ENCODE assay signal across 28 cellular contexts in the genomic region with DNA sequence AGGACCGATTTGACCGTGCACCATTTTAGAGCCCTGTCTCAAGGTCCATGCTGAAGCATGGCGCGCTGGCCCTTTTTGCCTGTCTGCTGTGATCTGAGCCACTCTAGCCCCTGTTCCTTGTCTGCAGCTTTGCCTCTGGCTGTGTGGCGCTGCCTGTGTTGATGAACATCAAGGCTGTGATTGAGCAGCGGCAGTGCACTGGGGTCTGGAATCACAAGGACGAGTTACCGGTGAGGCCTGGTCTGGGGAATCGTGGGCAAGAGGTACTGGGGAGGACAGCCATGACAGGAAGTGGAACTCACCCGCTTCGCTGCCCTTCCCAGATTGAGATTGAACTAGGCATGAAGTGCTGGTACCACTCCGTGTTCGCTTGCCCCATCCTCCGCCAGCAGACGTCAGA. TPM values are rescaled to one million over a fixed set of nuclear protein-coding genes. Genes with fewer than 3 reads are reported as not detected.
"Had no signal": no experiment of that assay in that cellular context is flagged by ENCODE, and none has a peak within 500 bp of the region (broad histone marks: within the 10 kb centered on the region; RNA-seq: fewer than 3 reads in every experiment).

No MANE protein-coding gene starts in this region.

- H3K27ac ChIP-seq: neural progenitor cell, sigmoid colon, thoracic aorta, vagina, VCaP had no signal

- H3K4me2 ChIP-seq: neural progenitor cell had no signal

- H3K4me3 Mint-ChIP-seq: activated CD4-positive, alpha-beta T cell treated with anti-CD3 and anti-CD28 coated beads, Interleukin-2, amount 10 ng/mL, durations not matched to agents 7 days and 5 days; activated naive CD8-positive, alpha-beta T cell treated with anti-CD3 and anti-CD28 coated beads, Interleukin-2, amount 10 ng/mL, durations not matched to agents 7 days and 5 days; mesothelial cell of epicardium; naive thymus-derived CD8-positive, alpha-beta T cell; neural progenitor cell; T-helper 2 cell treated with Interferon-gamma antibody and Interleukin-4, amounts not matched to agents 5 μg/mL and 100 μg/mL, for 36 hours had no signal

- H3K36me3 ChIP-seq: neural progenitor cell had no signal

- DNase-seq: activated CD4-positive, alpha-beta T cell treated with anti-CD3 and anti-CD28 coated beads, Interleukin-2, amount 10 ng/mL, durations not matched to agents 7 days and 5 days; activated CD4-positive, CD25-positive, alpha-beta regulatory T cell treated with anti-CD3 and anti-CD28 coated beads, Interleukin-2, amount 50 U/mL, for 72 hours; activated naive CD8-positive, alpha-beta T cell treated with anti-CD3 and anti-CD28 coated beads, Interleukin-2, amount 10 ng/mL, durations not matched to agents 7 days and 5 days; activated T-cell treated with anti-CD3 and anti-CD28 coated beads, Interleukin-2, amount 50 U/mL, for 1 hour; amygdala; cerebellar nuclear complex; cortex of kidney; glutamatergic neuron; hippocampal formation; left ventricle myocardium superior; mammary epithelial cell; naive thymus-derived CD8-positive, alpha-beta T cell; sigmoid colon; stimulated activated CD4-positive, alpha-beta T cell treated with anti-CD3 and anti-CD28 coated beads, Interleukin-4, amount 100 ng/mL, for 1 hour; stimulated activated naive CD4-positive, alpha-beta T cell treated with Interleukin-2 at 50 U/mL for 16 hours had no signal

- H3K27me3 ChIP-seq: neural progenitor cell, sigmoid colon, vagina had no signal

- H3K4me3 ChIP-seq: neural progenitor cell, sigmoid colon, thoracic aorta, vagina had no signal

- H3K4me1 ChIP-seq: neural progenitor cell had no signal

- H3K27ac Mint-ChIP-seq: activated CD4-positive, alpha-beta T cell treated with anti-CD3 and anti-CD28 coated beads, Interleukin-2, amount 10 ng/mL, durations not matched to agents 7 days and 5 days; activated naive CD8-positive, alpha-beta T cell treated with anti-CD3 and anti-CD28 coated beads, Interleukin-2, amount 10 ng/mL, durations not matched to agents 7 days and 5 days; mesothelial cell of epicardium; neural progenitor cell; T-helper 2 cell treated with Interferon-gamma antibody and Interleukin-4, amounts not matched to agents 5 μg/mL and 100 μg/mL, for 36 hours had no signal

- H3K9ac ChIP-seq: neural progenitor cell had no signal

- H2AFZ ChIP-seq: neural progenitor cell had no signal

- FAIRE-seq: endometrium, frontal cortex had no signal

- H3K27me3 Mint-ChIP-seq: activated CD4-positive, alpha-beta T cell treated with anti-CD3 and anti-CD28 coated beads, Interleukin-2, amount 10 ng/mL, durations not matched to agents 7 days and 5 days; activated naive CD8-positive, alpha-beta T cell treated with anti-CD3 and anti-CD28 coated beads, Interleukin-2, amount 10 ng/mL, durations not matched to agents 7 days and 5 days; naive thymus-derived CD8-positive, alpha-beta T cell; type B pancreatic cell had no signal

- H3K9me3 ChIP-seq: sigmoid colon, thoracic aorta, vagina had no signal

- ATAC-seq: left ventricle myocardium superior; naive thymus-derived CD8-positive, alpha-beta T cell had no signal

- H3K9me3 Mint-ChIP-seq: activated CD4-positive, alpha-beta T cell treated with anti-CD3 and anti-CD28 coated beads, Interleukin-2, amount 10 ng/mL, durations not matched to agents 7 days and 5 days; activated naive CD8-positive, alpha-beta T cell treated with anti-CD3 and anti-CD28 coated beads, Interleukin-2, amount 10 ng/mL, durations not matched to agents 7 days and 5 days; mesothelial cell of epicardium; naive thymus-derived CD8-positive, alpha-beta T cell; neural progenitor cell; T-helper 2 cell treated with Interferon-gamma antibody and Interleukin-4, amounts not matched to agents 5 μg/mL and 100 μg/mL, for 36 hours; type B pancreatic cell had no signal

RNA-seq across cellular contexts. Expression of gene GMCL2, which starts 39.8 kb away (rescaled TPM):
- total RNA-seq: activated CD4-positive, alpha-beta T cell treated with anti-CD3 and anti-CD28 coated beads, Interleukin-2, amount 10 ng/mL, durations not matched to agents 7 days and 5 days; activated naive CD8-positive, alpha-beta T cell treated with anti-CD3 and anti-CD28 coated beads, Interleukin-2, amount 10 ng/mL, durations not matched to agents 7 days and 5 days; esophagus mucosa; frontal cortex; left ventricle myocardium superior; mammary epithelial cell; mesothelial cell of epicardium; osteoblast; posterior vena cava; renal cortical epithelial cell; sigmoid colon; thoracic aorta; vagina had no signal
- polyA plus RNA-seq: mammary epithelial cell; naive thymus-derived CD8-positive, alpha-beta T cell had no signal
